ENCODE assay signal across 11 cellular contexts in the genomic region with DNA sequence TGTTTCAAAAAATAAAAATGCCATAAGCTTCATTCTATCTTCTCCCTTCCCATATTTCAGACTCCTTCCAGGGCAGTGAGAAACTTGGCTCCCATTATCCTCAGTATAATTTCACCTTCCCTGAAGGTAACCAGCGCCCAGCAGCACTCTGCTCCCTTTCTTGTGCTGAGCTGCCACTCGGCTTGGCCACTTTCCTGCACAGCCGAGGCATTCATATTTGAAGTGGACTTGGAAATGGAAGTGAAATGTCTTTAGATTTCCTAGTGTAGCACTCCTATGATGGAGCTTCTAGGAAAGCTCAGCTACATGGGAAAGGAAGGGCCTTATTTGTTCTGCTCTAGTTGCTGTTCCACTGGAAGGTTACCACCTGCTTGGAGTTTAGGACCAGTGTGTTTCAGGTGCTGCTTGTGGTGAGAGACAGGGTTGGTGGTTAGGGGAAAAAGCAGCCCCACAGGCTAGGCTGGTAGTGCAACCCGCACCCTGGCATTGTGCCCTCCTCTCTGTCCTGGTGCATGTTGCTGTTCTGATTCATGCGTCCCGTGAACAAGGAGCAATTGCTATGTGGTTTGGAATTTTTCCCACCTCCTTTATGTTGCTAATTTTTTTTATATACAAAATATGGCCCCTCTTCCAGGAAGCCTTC. TPM values are rescaled to one million over a fixed set of nuclear protein-coding genes. Genes with fewer than 3 reads are reported as not detected.
DNase-seq lines count a peak whose midpoint lies in the region; ATAC-seq, FAIRE-seq and TF ChIP-seq lines count a peak whose summit lies in the region.
"Had no signal": no experiment of that assay in that cellular context is flagged by ENCODE, and none has a peak within 500 bp of the region (broad histone marks: within the 10 kb centered on the region; RNA-seq: fewer than 3 reads in every experiment).

No MANE protein-coding gene starts in this region.

- no peaks in the 10 kb centered on the region for H3K9me3 ChIP-seq in mesenchymal stem cell (ENCODE audit: control insufficient read depth, low read length)

- H3K79me1 ChIP-seq in mesenchymal stem cell (replicated peaks; ENCODE audit: low read length, poor library complexity, severe bottlenecking) = peaks cover 33% of the 10 kb centered on the region

- no peak overlapping the region for H2AFZ ChIP-seq in mesenchymal stem cell (ENCODE audit: low read depth, low read length)

- 99% methylated on average over 6 of the region's 6 CpGs for WGBS in mesenchymal stem cell

- no peaks in the 10 kb centered on the region for H3K27me3 ChIP-seq in mesenchymal stem cell (ENCODE audit: control insufficient read depth in 1 of 2, insufficient read depth in 1 of 2, low read length in 2 of 2)

- H4K91ac ChIP-seq in mesenchymal stem cell (ENCODE audit: low read length) = no peak overlapping the region

- H3K14ac ChIP-seq in mesenchymal stem cell (ENCODE audit: low read length in 2 of 2) = no peak overlapping the region

- H3K36me3 ChIP-seq in mesenchymal stem cell (ENCODE audit: control insufficient read depth in 1 of 2, insufficient read depth in 2 of 2, low read depth in 1 of 2, low read length in 2 of 2) = peaks cover 48 to 60% of the 10 kb centered on the region in 2 experiments

- peaks cover 3% of the 10 kb centered on the region for H3K4me1 Mint-ChIP-seq in activated T-helper 2 cell treated with anti-CD3 and anti-CD28 coated beads, Interferon-gamma antibody, Interleukin-2, Interleukin-4, amounts not matched to agents 10 μg/mL and 5 μg/mL and 100 μg/mL, durations not matched to agents 14 hours and 24 hours and 36 hours (ENCODE audit: low read depth)

- no peak overlapping the region for H2BK5ac ChIP-seq in mesenchymal stem cell (ENCODE audit: low read depth, low read length, poor library complexity, severe bottlenecking)

- no peak overlapping the region for H3K4me2 ChIP-seq in mesenchymal stem cell (ENCODE audit: low read length, poor library complexity, severe bottlenecking)

- H4K8ac ChIP-seq in mesenchymal stem cell (ENCODE audit: low read length) = no peak overlapping the region

- no peaks in the 10 kb centered on the region for H3K27me3 Mint-ChIP-seq in activated T-helper 2 cell treated with anti-CD3 and anti-CD28 coated beads, Interferon-gamma antibody, Interleukin-2, Interleukin-4, amounts not matched to agents 10 μg/mL and 5 μg/mL and 100 μg/mL, durations not matched to agents 14 hours and 24 hours and 36 hours (ENCODE audit: low read depth)

- peaks cover 43% of the 10 kb centered on the region for H3K36me3 Mint-ChIP-seq in activated T-helper 2 cell treated with anti-CD3 and anti-CD28 coated beads, Interferon-gamma antibody, Interleukin-2, Interleukin-4, amounts not matched to agents 10 μg/mL and 5 μg/mL and 100 μg/mL, durations not matched to agents 14 hours and 24 hours and 36 hours (ENCODE audit: low read depth)

- H3K9me3 Mint-ChIP-seq in activated T-helper 2 cell treated with anti-CD3 and anti-CD28 coated beads, Interferon-gamma antibody, Interleukin-2, Interleukin-4, amounts not matched to agents 10 μg/mL and 5 μg/mL and 100 μg/mL, durations not matched to agents 14 hours and 24 hours and 36 hours = no peaks in the 10 kb centered on the region

- peak overlapping the region; percentile 13 for H3K9ac ChIP-seq in mesenchymal stem cell (ENCODE audit: low read length)

- no peak overlapping the region for H3K27ac ChIP-seq in mesenchymal stem cell (ENCODE audit: low read length, poor library complexity, severe bottlenecking)

- no peak overlapping the region for H3K27ac Mint-ChIP-seq in activated T-helper 2 cell treated with anti-CD3 and anti-CD28 coated beads, Interferon-gamma antibody, Interleukin-2, Interleukin-4, amounts not matched to agents 10 μg/mL and 5 μg/mL and 100 μg/mL, durations not matched to agents 14 hours and 24 hours and 36 hours

- H2AK5ac ChIP-seq in mesenchymal stem cell (ENCODE audit: low read length, severe bottlenecking) = no peak overlapping the region

- no peak overlapping the region for H2BK12ac ChIP-seq in mesenchymal stem cell (ENCODE audit: low read length in 2 of 2)

- peaks cover 4% of the 10 kb centered on the region for H3K4me1 ChIP-seq in mesenchymal stem cell (ENCODE audit: control insufficient read depth, insufficient read depth, low read depth, low read length)

- no peak overlapping the region for H2BK120ac ChIP-seq in mesenchymal stem cell (ENCODE audit: low read depth, low read length)

- in situ Hi-C loops in T47D (cut with HindIII; ENCODE audit: low pct_unique_long_range_greater_than_20kb, low sequenced_read_pairs) = no loop called here

- no peak overlapping the region for H2BK15ac ChIP-seq in mesenchymal stem cell (ENCODE audit: low read depth, poor library complexity, severe bottlenecking)

- no peak for ATAC-seq in GM21619 (IDR thresholded peaks at IDR 0.05; ENCODE audit: unreplicated experiment)
- ATAC-seq: left lobe of liver had no signal

- H3K18ac ChIP-seq in mesenchymal stem cell (ENCODE audit: low read depth in 1 of 2, low read length in 2 of 2) = no peak overlapping the region

- H3K4me3 ChIP-seq in AG09309 (ENCODE audit: control insufficient read depth, low read depth, low read length) (no peak overlapping the region), mesenchymal stem cell (ENCODE audit: insufficient read depth in 1 of 2, low read depth in 1 of 2, low read length in 2 of 2) (no peak overlapping the region)

- no peak overlapping the region for H3K4ac ChIP-seq in mesenchymal stem cell (ENCODE audit: low read depth in 1 of 2, low read length in 2 of 2)

- DNase-seq in AG09309 (ENCODE audit: low read depth) (peak; percentile 4), HCEC 1CT (peak; percentile 21), T47D (ENCODE audit: low read depth in 1 of 2, low spot score in 1 of 2) (peak; percentile 77 to 95), mesenchymal stem cell (no peak), NCI-H446 (lab: John Stamatoyannopoulos, UW) (no peak), GM19239 (ENCODE audit: insufficient read length, low spot score) (no peak)
- no peak for DNase-seq in activated T-helper 2 cell treated with anti-CD3 and anti-CD28 coated beads, Interferon-gamma antibody, Interleukin-2, Interleukin-4, amounts not matched to agents 10 μg/mL and 5 μg/mL and 100 μg/mL, durations not matched to agents 14 hours and 24 hours and 36 hours (ENCODE audit: low spot score)
- DNase-seq: NCI-H2029; stimulated activated CD4-positive, alpha-beta T cell treated with anti-CD3 and anti-CD28 coated beads, Interleukin-2, amount 100 ng/mL, for 24 hours had no signal

- FAIRE-seq in GM19239 (lab: Jason Lieb, UNC) = no peak

- H3K23ac ChIP-seq in mesenchymal stem cell (ENCODE audit: low read length in 2 of 2) = peak overlapping the region in 1 of 2 experiments; percentile 84

- intact Hi-C loops in activated T-helper 2 cell treated with anti-CD3 and anti-CD28 coated beads, Interferon-gamma antibody, Interleukin-2, Interleukin-4, amounts not matched to agents 10 μg/mL and 5 μg/mL and 100 μg/mL, durations not matched to agents 14 hours and 24 hours and 36 hours (cut with micrococcal nuclease) = no loop called here

- no peak for TF ChIP-seq CTCF in AG09309 (IDR thresholded peaks at IDR 0.05; ENCODE audit: control insufficient read depth, insufficient read depth, low read depth, low read length, missing control alignments)

- no peak overlapping the region for H3K4me3 Mint-ChIP-seq in activated T-helper 2 cell treated with anti-CD3 and anti-CD28 coated beads, Interferon-gamma antibody, Interleukin-2, Interleukin-4, amounts not matched to agents 10 μg/mL and 5 μg/mL and 100 μg/mL, durations not matched to agents 14 hours and 24 hours and 36 hours (ENCODE audit: low read depth)

RNA-seq across cellular contexts. Expression of gene RAD23B, which starts 53.8 kb away (rescaled TPM):
- 125 TPM for polyA plus RNA-seq in mesenchymal stem cell (2013, experiment 1 of 2)
- 130 TPM for polyA plus RNA-seq in mesenchymal stem cell (2013, experiment 2 of 2)
- total RNA-seq in activated T-helper 2 cell treated with anti-CD3 and anti-CD28 coated beads, Interferon-gamma antibody, Interleukin-2, Interleukin-4, amounts not matched to agents 10 μg/mL and 5 μg/mL and 100 μg/mL, durations not matched to agents 14 hours and 24 hours and 36 hours = 142 and 145 TPM in 2 replicates

Comparison
In these comparisons a context has a peak if more than half of its experiments do, and no peak if none do; other contexts are left out.
1. DNase-seq: peak in AG09309 (single experiment), HCEC 1CT (single experiment) and T47D (2 of 2); none in mesenchymal stem cell (single experiment), activated T-helper 2 cell treated with anti-CD3 and anti-CD28 coated beads, Interferon-gamma antibody, Interleukin-2, Interleukin-4, amounts not matched to agents 10 μg/mL and 5 μg/mL and 100 μg/mL, durations not matched to agents 14 hours and 24 hours and 36 hours (single experiment), NCI-H446 (0 of 2) and GM19239 (single experiment).